27 cellular contexts compared by ENCODE assay signal in the genomic region with DNA sequence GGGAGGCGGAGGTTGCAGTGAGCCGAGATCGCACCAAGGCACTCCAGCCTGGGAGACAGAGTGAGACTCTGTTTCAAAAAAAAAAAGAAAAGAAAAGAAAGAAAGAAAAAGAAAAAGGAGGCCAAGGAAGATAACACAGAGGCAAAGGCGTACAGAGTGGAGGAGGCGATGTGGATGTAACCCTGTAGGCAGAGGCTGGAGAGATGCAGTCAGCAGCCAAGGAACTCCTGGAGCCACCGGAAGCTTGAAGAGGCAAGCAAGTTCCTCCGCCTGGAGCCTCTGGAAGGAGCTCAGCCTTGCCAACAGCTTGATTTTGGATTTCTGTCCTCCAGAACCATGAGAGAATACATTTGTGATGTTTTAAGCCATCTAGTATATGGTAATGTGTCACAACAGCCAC. TPM values are rescaled to one million over a fixed set of nuclear protein-coding genes. Genes with fewer than 3 reads are reported as not detected.
"Had no signal": no experiment of that assay in that cellular context is flagged by ENCODE, and none has a peak within 500 bp of the region (broad histone marks: within the 10 kb centered on the region; RNA-seq: fewer than 3 reads in every experiment).

No MANE protein-coding gene starts in this region.

- H3K4me2 ChIP-seq: PC-9 had no signal

- H2AFZ ChIP-seq: PC-9 had no signal

- H3K36me3 Mint-ChIP-seq: activated CD8-positive, alpha-beta memory T cell treated with anti-CD3 and anti-CD28 coated beads, Interleukin-2, amount 10 ng/mL, durations not matched to agents 7 days and 5 days; activated naive CD8-positive, alpha-beta T cell; T-cell had no signal

- H3K4me1 Mint-ChIP-seq: activated B cell treated with CpG ODN at 0.5 μM for 24 hours had no signal

- DNase-seq: activated B cell treated with CpG ODN at 0.5 μM for 24 hours; activated CD4-positive, alpha-beta T cell treated with anti-CD3 and anti-CD28 coated beads for 1 hour; activated CD4-positive, alpha-beta T cell treated with anti-CD3 and anti-CD28 coated beads, Interleukin-2, amount 10 ng/mL, durations not matched to agents 24 days and 14 days; activated CD4-positive, alpha-beta T cell treated with anti-CD3 and anti-CD28 coated beads, Interleukin-2, amount 50 U/mL, for 48 hours; activated CD8-positive, alpha-beta memory T cell treated with anti-CD3 and anti-CD28 coated beads, Interleukin-2, amount 10 ng/mL, durations not matched to agents 7 days and 5 days; activated effector memory CD4-positive, alpha-beta T cell treated with Interleukin-2 at 50 U/mL for 16 hours; activated naive CD4-positive, alpha-beta T cell treated with Interleukin-2 at 50 U/mL for 16 hours; activated T-cell treated with anti-CD3 and anti-CD28 coated beads, Interleukin-2, amount 50 U/mL, for 24 hours; amygdala; brain microvascular endothelial cell; Karpas-422; NCI-H1105 treated with DMSO at 0.1 percent for 48 hours; NCI-H1436 treated with DMSO at 0.1 percent for 48 hours; NCI-H187; NCI-H2081; NCI-H446; NCI-H524; PC-9; SHP77 treated with DMSO at 0.1 percent for 48 hours; T-cell; T-helper 2 cell; T1000 had no signal

- ATAC-seq: activated CD8-positive, alpha-beta memory T cell treated with anti-CD3 and anti-CD28 coated beads, Interleukin-2, amount 10 ng/mL, durations not matched to agents 7 days and 5 days; T-cell had no signal

- H3K4me3 ChIP-seq: cardiac muscle cell, PC-9 had no signal

- FAIRE-seq: TTC549 had no signal

- H3K27ac ChIP-seq: brain microvascular endothelial cell, cardiac muscle cell, PC-9 had no signal

- H3K4me3 Mint-ChIP-seq: activated B cell treated with CpG ODN at 0.5 μM for 24 hours; activated CD4-positive, alpha-beta T cell treated with anti-CD3 and anti-CD28 coated beads, Interleukin-2, amount 10 ng/mL, durations not matched to agents 24 days and 14 days; activated CD8-positive, alpha-beta memory T cell treated with anti-CD3 and anti-CD28 coated beads, Interleukin-2, amount 10 ng/mL, durations not matched to agents 7 days and 5 days; activated naive CD8-positive, alpha-beta T cell; activated T-cell treated with anti-CD3 and anti-CD28 coated beads, Interleukin-2, amount 50 U/mL, for 24 hours; activated T-helper 1 cell treated with anti-CD3 and anti-CD28 coated beads, Interleukin-12 subunit alpha, Interleukin-12 subunit beta, Interleukin-2, Interleukin-4 antibody, amounts not matched to agents 30 ng/mL and 10 ng/mL and 1 ng/mL, durations not matched to agents 14 hours and 24 hours and 36 hours; T-cell had no signal

- H3K36me3 ChIP-seq: brain microvascular endothelial cell, cardiac muscle cell had no signal

- H3K27me3 ChIP-seq: brain microvascular endothelial cell, cardiac muscle cell had no signal

- H3K9me3 Mint-ChIP-seq: activated B cell treated with CpG ODN at 0.5 μM for 24 hours; activated CD4-positive, alpha-beta T cell treated with anti-CD3 and anti-CD28 coated beads, Interleukin-2, amount 10 ng/mL, durations not matched to agents 24 days and 14 days; activated T-cell treated with anti-CD3 and anti-CD28 coated beads, Interleukin-2, amount 50 U/mL, for 24 hours; activated T-helper 1 cell treated with anti-CD3 and anti-CD28 coated beads, Interleukin-12 subunit alpha, Interleukin-12 subunit beta, Interleukin-2, Interleukin-4 antibody, amounts not matched to agents 30 ng/mL and 10 ng/mL and 1 ng/mL, durations not matched to agents 14 hours and 24 hours and 36 hours; T-cell had no signal

- H3K27ac Mint-ChIP-seq: activated B cell treated with CpG ODN at 0.5 μM for 24 hours; activated CD4-positive, alpha-beta T cell treated with anti-CD3 and anti-CD28 coated beads, Interleukin-2, amount 10 ng/mL, durations not matched to agents 24 days and 14 days; activated CD8-positive, alpha-beta memory T cell treated with anti-CD3 and anti-CD28 coated beads, Interleukin-2, amount 10 ng/mL, durations not matched to agents 7 days and 5 days; activated naive CD8-positive, alpha-beta T cell; activated T-cell treated with anti-CD3 and anti-CD28 coated beads, Interleukin-2, amount 50 U/mL, for 24 hours; activated T-helper 1 cell treated with anti-CD3 and anti-CD28 coated beads, Interleukin-12 subunit alpha, Interleukin-12 subunit beta, Interleukin-2, Interleukin-4 antibody, amounts not matched to agents 30 ng/mL and 10 ng/mL and 1 ng/mL, durations not matched to agents 14 hours and 24 hours and 36 hours; T-cell had no signal

RNA-seq across cellular contexts. Expression of gene CCDC8, which starts 6.7 kb away (rescaled TPM):
- total RNA-seq: activated B cell treated with CpG ODN at 0.5 μM for 24 hours; activated CD4-positive, alpha-beta T cell treated with anti-CD3 and anti-CD28 coated beads, Interleukin-2, amount 10 ng/mL, durations not matched to agents 24 days and 14 days; activated CD8-positive, alpha-beta memory T cell treated with anti-CD3 and anti-CD28 coated beads, Interleukin-2, amount 10 ng/mL, durations not matched to agents 7 days and 5 days; activated T-helper 1 cell treated with anti-CD3 and anti-CD28 coated beads, Interleukin-12 subunit alpha, Interleukin-12 subunit beta, Interleukin-2, Interleukin-4 antibody, amounts not matched to agents 30 ng/mL and 10 ng/mL and 1 ng/mL, durations not matched to agents 14 hours and 24 hours and 36 hours; SK-MEL-5 had no signal

RNA-seq across cellular contexts. Expression of gene PNMA8C, which starts 8.7 kb away (rescaled TPM):
- total RNA-seq: activated B cell treated with CpG ODN at 0.5 μM for 24 hours; activated CD4-positive, alpha-beta T cell treated with anti-CD3 and anti-CD28 coated beads, Interleukin-2, amount 10 ng/mL, durations not matched to agents 24 days and 14 days; activated CD8-positive, alpha-beta memory T cell treated with anti-CD3 and anti-CD28 coated beads, Interleukin-2, amount 10 ng/mL, durations not matched to agents 7 days and 5 days; activated T-helper 1 cell treated with anti-CD3 and anti-CD28 coated beads, Interleukin-12 subunit alpha, Interleukin-12 subunit beta, Interleukin-2, Interleukin-4 antibody, amounts not matched to agents 30 ng/mL and 10 ng/mL and 1 ng/mL, durations not matched to agents 14 hours and 24 hours and 36 hours; PC-9; SK-MEL-5; T-cell had no signal

RNA-seq across cellular contexts. Expression of gene PNMA8A, which starts 51.3 kb away (rescaled TPM):
- total RNA-seq: activated B cell treated with CpG ODN at 0.5 μM for 24 hours; activated CD4-positive, alpha-beta T cell treated with anti-CD3 and anti-CD28 coated beads, Interleukin-2, amount 10 ng/mL, durations not matched to agents 24 days and 14 days; activated T-helper 1 cell treated with anti-CD3 and anti-CD28 coated beads, Interleukin-12 subunit alpha, Interleukin-12 subunit beta, Interleukin-2, Interleukin-4 antibody, amounts not matched to agents 30 ng/mL and 10 ng/mL and 1 ng/mL, durations not matched to agents 14 hours and 24 hours and 36 hours; PC-9 had no signal
